Comparison of ENCODE assay signal across 2 cellular contexts in genomic region chr1:22639286-22639685, GRCh38.
A peak's percentile ranks its signal among the peaks of the same experiment; 100 is the strongest.
TF ChIP-seq lines count a peak whose summit lies in the region.

No MANE protein-coding gene starts in this region.

TF ChIP-seq in K562, 482 proteins besides CTCF, POLR2A, EP300 and RAD21 (continues in another document):
- no peak for TF ChIP-seq STAT5B (CRISPR knock-in tag; IDR thresholded peaks at IDR 0.05)
- peak; percentile 94 for TF ChIP-seq CTCFL (IDR thresholded peaks at IDR 0.05; ENCODE audit: borderline replicate concordance, insufficient read depth, low read depth, low read length, poor library complexity, severe bottlenecking)
- TF ChIP-seq VEZF1 (CRISPR knock-in tag; IDR thresholded peaks at IDR 0.05): peak; percentile 51
- TF ChIP-seq ZNF239 (CRISPR knock-in tag; IDR thresholded peaks at IDR 0.05): no peak
- TF ChIP-seq ZNF830 (CRISPR knock-in tag; IDR thresholded peaks at IDR 0.05): no peak
- TF ChIP-seq PHB2 (IDR thresholded peaks at IDR 0.05; ENCODE audit: low read depth): no peak
- no peak for TF ChIP-seq NFIX (CRISPR knock-in tag; IDR thresholded peaks at IDR 0.05; ENCODE audit: low read depth)
- TF ChIP-seq THAP7 (CRISPR knock-in tag; IDR thresholded peaks at IDR 0.05): no peak
- TF ChIP-seq USF1 (CRISPR knock-in tag; IDR thresholded peaks at IDR 0.05): peak; percentile 41
- no peak for TF ChIP-seq HCFC1 (IDR thresholded peaks at IDR 0.05; ENCODE audit: low read depth, low read length)
- no peak for TF ChIP-seq BRF1 (IDR thresholded peaks at IDR 0.05; ENCODE audit: borderline replicate concordance, extremely low read depth, insufficient read length)
- TF ChIP-seq TGIF2 (CRISPR knock-in tag; IDR thresholded peaks at IDR 0.05): no peak
- no peak for TF ChIP-seq ADNP (tag; IDR thresholded peaks at IDR 0.05)
- TF ChIP-seq ZNF699 (CRISPR knock-in tag; IDR thresholded peaks at IDR 0.05; ENCODE audit: insufficient replicate concordance): no peak
- TF ChIP-seq YY1 (IDR thresholded peaks at IDR 0.05; ENCODE audit: borderline replicate concordance in 1 of 3, control insufficient read depth in 1 of 3, extremely low read depth in 1 of 3, insufficient read depth in 3 of 3, insufficient read length in 1 of 3, insufficient replicate concordance in 2 of 3, low read depth in 1 of 3, low read length in 2 of 3): peak in 2 of 3 experiments; percentile 17 to 55
- no peak for TF ChIP-seq RB1 (IDR thresholded peaks at IDR 0.05; ENCODE audit: low read depth)
- TF ChIP-seq CEBPG (CRISPR knock-in tag; IDR thresholded peaks at IDR 0.05): 0 out of 2 replicates have a peak, but pooled peaks have one; percentile 29
- no peak for TF ChIP-seq CEBPG (tag; conservative IDR thresholded peaks at IDR 0.05 in 1 of 2, IDR thresholded peaks at IDR 0.05 in 1 of 2)
- TF ChIP-seq TEAD2 (tag; IDR thresholded peaks at IDR 0.05): no peak
- no peak for TF ChIP-seq ZNF717 (CRISPR knock-in tag; IDR thresholded peaks at IDR 0.05)
- no peak for TF ChIP-seq XRCC4 (IDR thresholded peaks at IDR 0.05; ENCODE audit: extremely low read depth, insufficient read depth, insufficient read length)
- TF ChIP-seq ZNF695 (CRISPR knock-in tag; IDR thresholded peaks at IDR 0.05): no peak
- TF ChIP-seq HMBOX1 (IDR thresholded peaks at IDR 0.05): no peak
- no peak for TF ChIP-seq TARDBP (IDR thresholded peaks at IDR 0.05)
- TF ChIP-seq BCOR (IDR thresholded peaks at IDR 0.05): no peak
- TF ChIP-seq SMARCC2 (IDR thresholded peaks at IDR 0.05; ENCODE audit: low read depth): 0 out of 2 replicates have a peak, but pooled peaks have one; percentile 25
- TF ChIP-seq HOXB6 (CRISPR knock-in tag; IDR thresholded peaks at IDR 0.05; ENCODE audit: borderline replicate concordance): no peak

TF ChIP-seq in HepG2, 621 proteins besides CTCF, POLR2A, EP300 and RAD21:
- TF ChIP-seq ZNF33A (CRISPR knock-in tag; IDR thresholded peaks at IDR 0.05; ENCODE audit: borderline replicate concordance) (no peak), LRRFIP1 (CRISPR knock-in tag; conservative IDR thresholded peaks at IDR 0.05) (no peak), ZNF292 (CRISPR knock-in tag; IDR thresholded peaks at IDR 0.05; ENCODE audit: borderline replicate concordance, low read depth) (no peak), STAG1 (CRISPR knock-in tag; IDR thresholded peaks at IDR 0.05) (no peak), CHD2 (IDR thresholded peaks at IDR 0.05; ENCODE audit: low read depth, low read length) (no peak), EED (CRISPR knock-in tag; IDR thresholded peaks at IDR 0.05) (no peak), ZNF407 (CRISPR knock-in tag; IDR thresholded peaks at IDR 0.05; ENCODE audit: not compliant biosample characterization) (no peak)
